ENCODE assay signal across 10 cellular contexts in the genomic region with DNA sequence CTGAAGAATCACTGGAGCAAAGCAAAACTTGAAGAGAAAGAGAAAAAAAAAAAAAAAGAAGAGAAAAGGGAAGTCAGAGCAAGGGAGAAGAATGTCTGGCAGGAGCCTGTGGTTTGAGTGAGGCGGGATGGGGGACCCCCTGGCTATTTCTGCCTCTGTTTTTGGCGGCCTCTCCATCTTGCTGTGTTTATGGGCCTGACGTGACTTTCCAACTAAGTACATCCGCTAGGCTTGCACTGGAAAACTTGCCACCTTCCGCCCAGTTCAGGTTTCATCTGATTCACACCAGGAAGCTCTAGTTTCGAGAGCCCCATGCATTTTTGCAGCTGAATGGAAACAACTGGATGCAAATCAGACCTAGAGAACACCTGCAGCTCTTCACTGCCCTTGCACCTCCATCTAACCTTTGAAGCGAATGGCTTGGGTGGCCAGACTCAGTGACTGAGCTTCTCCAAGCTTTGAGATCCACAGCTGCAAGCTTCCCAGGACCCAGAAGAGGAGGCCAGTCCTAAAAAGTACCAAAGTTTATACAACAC. TPM values are rescaled to one million over a fixed set of nuclear protein-coding genes. Genes with fewer than 3 reads are reported as not detected.
A peak's percentile ranks its signal among the peaks of the same experiment; 100 is the strongest.
DNase-seq lines count a peak whose midpoint lies in the region; ATAC-seq and TF ChIP-seq lines count a peak whose summit lies in the region.
"Had no signal": no experiment of that assay in that cellular context is flagged by ENCODE, and none has a peak within 500 bp of the region (broad histone marks: within the 10 kb centered on the region; RNA-seq: fewer than 3 reads in every experiment).

No MANE protein-coding gene starts in this region.

- H3K79me2 ChIP-seq in neural progenitor cell (ENCODE audit: low read depth) = no peaks in the 10 kb centered on the region

- H2AFZ ChIP-seq in neural progenitor cell (replicated peaks) = peak overlapping the region; percentile 44

- peak; percentile 11 for DNase-seq in NOMO-1 treated with dmso at 0.1 percent for 144 hours (lab: John Stamatoyannopoulos, UW; ENCODE audit: unreplicated experiment)
- DNase-seq in neural progenitor cell (ENCODE audit: low spot score) = no peak
- DNase-seq in left ventricle myocardium inferior = no peak
- DNase-seq in substantia nigra (lab: John Stamatoyannopoulos, UW) = no peak
- DNase-seq in middle frontal gyrus (ENCODE audit: extremely low spot score, low spot score) = no peak
- no peak for DNase-seq in UCSD-AML1 (lab: John Stamatoyannopoulos, UW; ENCODE audit: unreplicated experiment)
- DNase-seq: IMR-90 had no signal

- no peak overlapping the region for H3K9ac ChIP-seq in neural progenitor cell

- peak; percentile 27 for TF ChIP-seq POLR2A in GM18951 (IDR thresholded peaks at IDR 0.05; ENCODE audit: extremely low read depth, insufficient read depth, insufficient read length)

- H3K4me3 ChIP-seq in neural progenitor cell = no peak overlapping the region
- H3K4me3 ChIP-seq in left ventricle myocardium inferior = no peak overlapping the region

- no peaks in the 10 kb centered on the region for H3K4me1 Mint-ChIP-seq in neural progenitor cell

- no peaks in the 10 kb centered on the region for H3F3A ChIP-seq in neural progenitor cell (ENCODE audit: low read depth)

- H3K9me3 ChIP-seq in neural progenitor cell (ENCODE audit: low read depth) (no peaks in the 10 kb centered on the region), left ventricle myocardium inferior (replicated peaks) (no peaks in the 10 kb centered on the region)

- H3K27ac ChIP-seq in neural progenitor cell (no peak overlapping the region), left ventricle myocardium inferior (replicated peaks) (no peak overlapping the region), substantia nigra (ENCODE audit: low read depth, low read length, poor library complexity, severe bottlenecking) (no peak overlapping the region)

- no peaks in the 10 kb centered on the region for H3K27me3 ChIP-seq in neural progenitor cell
- H3K27me3 ChIP-seq in left ventricle myocardium inferior (ENCODE audit: low read depth) = peaks cover 47% of the 10 kb centered on the region

- H3K27ac Mint-ChIP-seq in neural progenitor cell = no peak overlapping the region

- no peaks in the 10 kb centered on the region for H4K20me1 ChIP-seq in neural progenitor cell (ENCODE audit: low read depth)

- ATAC-seq in HG02938 (IDR thresholded peaks at IDR 0.05; ENCODE audit: unreplicated experiment) = peak; percentile 65

- peaks cover 8% of the 10 kb centered on the region for H3K27me3 Mint-ChIP-seq in neural progenitor cell (ENCODE audit: insufficient read depth, low read depth)

- H3K9me3 Mint-ChIP-seq in neural progenitor cell = no peaks in the 10 kb centered on the region

- no peak for TF ChIP-seq CTCF in neural progenitor cell (IDR thresholded peaks at IDR 0.05)
- TF ChIP-seq CTCF in left ventricle myocardium inferior (IDR thresholded peaks at IDR 0.05; ENCODE audit: borderline replicate concordance) = no peak

- in situ Hi-C loops in GM18951 (cut with MboI; ENCODE audit: low sequenced_read_pairs, unreplicated experiment) = no loop called here

- H3K4me2 ChIP-seq in neural progenitor cell = no peak overlapping the region

- intact Hi-C loops in left ventricle myocardium inferior (cut with micrococcal nuclease) = no loop called here

- peaks cover 21% of the 10 kb centered on the region for H3K4me1 ChIP-seq in neural progenitor cell
- H3K4me1 ChIP-seq in left ventricle myocardium inferior = no peaks in the 10 kb centered on the region

- H3K36me3 ChIP-seq in neural progenitor cell = no peaks in the 10 kb centered on the region
- no peaks in the 10 kb centered on the region for H3K36me3 ChIP-seq in left ventricle myocardium inferior

- H3K4me3 Mint-ChIP-seq in neural progenitor cell = no peak overlapping the region

- H3K36me3 Mint-ChIP-seq in neural progenitor cell = no peaks in the 10 kb centered on the region

RNA-seq across cellular contexts. Expression of gene TBX15, which starts 28.0 kb away (rescaled TPM):
- total RNA-seq in neural progenitor cell (ENCODE audit: low replicate concordance) (2.8 and 2.9 TPM in 2 replicates), left ventricle myocardium inferior (0.63 TPM)
- total RNA-seq: IMR-90, kidney epithelial cell had no signal
